In genomic region chr18:1483386-1483785, GRCh38 we compare ENCODE assay signal across 28 cellular contexts.
A peak's percentile ranks its signal among the peaks of the same experiment; 100 is the strongest.
DNase-seq lines count a peak whose midpoint lies in the region; ATAC-seq, FAIRE-seq and TF ChIP-seq lines count a peak whose summit lies in the region.
"Had no signal": no experiment of that assay in that cellular context is flagged by ENCODE, and none has a peak within 500 bp of the region (broad histone marks: within the 10 kb centered on the region; RNA-seq: fewer than 3 reads in every experiment).

No MANE protein-coding gene starts in this region.

- no peak for FAIRE-seq in bronchial epithelial cell (lab: Jason Lieb, UNC)
- FAIRE-seq: GM12878, kidney had no signal

- ATAC-seq in HG03025 (IDR thresholded peaks at IDR 0.05; ENCODE audit: low FRiP score, unreplicated experiment) (no peak), GM18867 (IDR thresholded peaks at IDR 0.05; ENCODE audit: unreplicated experiment) (no peak)
- ATAC-seq: activated CD4-positive, alpha-beta T cell treated with anti-CD3 and anti-CD28 coated beads for 36 hours; activated CD8-positive, alpha-beta T cell treated with anti-CD3 and anti-CD28 coated beads, Interleukin-2, amount 10 ng/mL, durations not matched to agents 7 days and 5 days; CD8-positive, alpha-beta T cell; GM12878; Panc1; right lobe of liver had no signal

- DNase-seq in Ammon's horn (ENCODE audit: low spot score) (peak; percentile 16), NCI-H226 (peak; percentile 15), bronchial epithelial cell (ENCODE audit: low read depth) (peak; percentile 18), iris pigment epithelial cell (ENCODE audit: low read depth) (peak; percentile 1), NCI-H146 treated with DMSO at 0.1 percent for 48 hours (lab: John Stamatoyannopoulos, UW; ENCODE audit: unreplicated experiment) (no peak), mucosa of gallbladder (ENCODE audit: low spot score) (no peak)
- DNase-seq: ACHN; activated CD4-positive, alpha-beta T cell treated with anti-CD3 and anti-CD28 coated beads for 36 hours; activated CD8-positive, alpha-beta T cell treated with anti-CD3 and anti-CD28 coated beads, Interleukin-2, amount 10 ng/mL, durations not matched to agents 7 days and 5 days; activated naive CD4-positive, alpha-beta T cell treated with anti-CD3 and anti-CD28 coated beads for 36 hours; BE2C; CD8-positive, alpha-beta T cell; HCEC 1CT; kidney; NCI-H1092 treated with DMSO at 0.1 percent for 48 hours; NCI-H187 treated with DMSO at 0.1 percent for 48 hours; right lobe of liver; SHP77 treated with DMSO at 0.1 percent for 48 hours; stimulated activated CD4-positive, alpha-beta T cell treated with anti-CD3 and anti-CD28 coated beads, Interleukin-12 subunit alpha, Interleukin-12 subunit beta, amount 100 ng/mL, for 4 hours; stimulated activated CD4-positive, alpha-beta T cell treated with anti-CD3 and anti-CD28 coated beads, Interleukin-4, amount 100 ng/mL, for 1 hour; stomach; SW 1271; T-helper 9 cell had no signal

- no peak overlapping the region for H3K4me3 ChIP-seq in bronchial epithelial cell (ENCODE audit: low read depth, low read length)
- H3K4me3 ChIP-seq: GM12878, right lobe of liver, stomach, tibial nerve had no signal

- no peaks in the 10 kb centered on the region for H3K27me3 ChIP-seq in bronchial epithelial cell (ENCODE audit: control insufficient read depth, insufficient read depth, low read length)
- H3K27me3 ChIP-seq: BE2C, right lobe of liver, stomach, tibial nerve had no signal

- no peaks in the 10 kb centered on the region for H3K36me3 ChIP-seq in bronchial epithelial cell (ENCODE audit: control insufficient read depth, insufficient read depth, low read length)
- H3K36me3 ChIP-seq: BE2C, right lobe of liver, stomach, tibial nerve had no signal

- TF ChIP-seq CTCF in bronchial epithelial cell (IDR thresholded peaks at IDR 0.05; ENCODE audit: insufficient read depth, low read length, severe bottlenecking): no peak

Comparison
In these comparisons a context has a peak if more than half of its experiments do, and no peak if none do; other contexts are left out.
1. DNase-seq: peak in Ammon's horn (single experiment), NCI-H226 (single experiment), bronchial epithelial cell (single experiment) and iris pigment epithelial cell (single experiment); none in NCI-H146 treated with DMSO at 0.1 percent for 48 hours (single experiment) and mucosa of gallbladder (single experiment).